In the genomic region with DNA sequence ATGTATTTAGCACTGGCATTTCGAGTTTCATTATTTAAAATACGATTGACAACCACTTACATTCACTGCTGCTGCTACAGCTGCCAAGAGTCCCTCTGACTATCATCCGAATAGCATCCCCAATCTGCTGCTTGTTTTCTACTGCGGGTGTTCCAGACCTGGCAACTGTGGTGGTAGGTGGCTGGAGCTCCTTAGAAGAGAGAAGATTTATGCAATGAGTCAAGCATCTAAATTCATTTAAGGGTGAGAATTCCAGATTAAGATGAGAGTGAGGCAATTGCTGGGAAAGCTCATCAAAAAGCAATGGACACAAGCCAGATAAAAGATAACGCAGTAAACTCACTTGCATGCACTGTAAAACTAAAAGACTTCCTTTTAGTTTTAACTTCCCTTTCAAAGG, we compare ENCODE assay signal across 14 cellular contexts. TPM values are rescaled to one million over a fixed set of nuclear protein-coding genes. Genes with fewer than 3 reads are reported as not detected.
DNase-seq lines count a peak whose midpoint lies in the region; ATAC-seq and TF ChIP-seq lines count a peak whose summit lies in the region.
"Had no signal": no experiment of that assay in that cellular context is flagged by ENCODE, and none has a peak within 500 bp of the region (broad histone marks: within the 10 kb centered on the region; RNA-seq: fewer than 3 reads in every experiment).

No MANE protein-coding gene starts in this region.

- DNase-seq in activated CD4-positive, alpha-beta T cell treated with anti-CD3 and anti-CD28 coated beads, Interleukin-2, amount 10 ng/mL, durations not matched to agents 24 days and 14 days, result peak; percentile 46
- no peak for DNase-seq in activated CD4-positive, alpha-beta T cell treated with anti-CD3 and anti-CD28 coated beads, Interleukin-2, amount 50 U/mL, for 4 hours
- DNase-seq in endothelial cell (ENCODE audit: low spot score) (no peak), upper lobe of right lung (no peak), NCI-H524 (lab: John Stamatoyannopoulos, UW) (no peak), T-helper 1 cell (no peak)
- DNase-seq: 8988T; activated naive CD8-positive, alpha-beta T cell treated with anti-CD3 and anti-CD28 coated beads, Interleukin-2, amount 10 ng/mL, durations not matched to agents 7 days and 5 days; H9; KG1; stimulated activated CD4-positive, alpha-beta T cell treated with anti-CD3 and anti-CD28 coated beads, Interleukin-4, amount 100 ng/mL, for 4 hours had no signal

- H3K27ac Mint-ChIP-seq in activated CD4-positive, alpha-beta T cell treated with anti-CD3 and anti-CD28 coated beads, Interleukin-2, amount 10 ng/mL, durations not matched to agents 24 days and 14 days, result no peak overlapping the region
- peak overlapping the region; percentile 82 for H3K27ac Mint-ChIP-seq in endothelial cell (ENCODE audit: unreplicated experiment)
- H3K27ac Mint-ChIP-seq: activated naive CD8-positive, alpha-beta T cell treated with anti-CD3 and anti-CD28 coated beads, Interleukin-2, amount 10 ng/mL, durations not matched to agents 7 days and 5 days; natural killer cell treated with Interleukin-12 subunit alpha and Interleukin-12 subunit beta and Interleukin-15 and Interleukin-18, amount 100 ng/mL, for 72 hours had no signal

- no peaks in the 10 kb centered on the region for H3K9me3 ChIP-seq in muscle layer of duodenum (ENCODE audit: control insufficient read depth in 1 of 2, low read length in 2 of 2)
- no peaks in the 10 kb centered on the region for H3K9me3 ChIP-seq in upper lobe of right lung

- H3K36me3 ChIP-seq in muscle layer of duodenum (ENCODE audit: control insufficient read depth in 1 of 2, insufficient read depth in 2 of 2, low read length in 2 of 2), result peaks cover 31 to 38% of the 10 kb centered on the region in 2 donors
- H3K36me3 ChIP-seq in upper lobe of right lung, result peaks cover 46% of the 10 kb centered on the region

- ATAC-seq in upper lobe of right lung, result no peak
- no peak for ATAC-seq in HG03354 (IDR thresholded peaks at IDR 0.05; ENCODE audit: poor library complexity, severe bottlenecking, unreplicated experiment)
- ATAC-seq: natural killer cell treated with Interleukin-12 subunit alpha and Interleukin-12 subunit beta and Interleukin-15 and Interleukin-18, amount 100 ng/mL, for 72 hours had no signal

- peaks cover 14% of the 10 kb centered on the region for H3K36me3 Mint-ChIP-seq in activated CD4-positive, alpha-beta T cell treated with anti-CD3 and anti-CD28 coated beads, Interleukin-2, amount 10 ng/mL, durations not matched to agents 24 days and 14 days (ENCODE audit: low read depth)
- peaks cover 76% of the 10 kb centered on the region for H3K36me3 Mint-ChIP-seq in endothelial cell (ENCODE audit: low read depth, unreplicated experiment)

- intact Hi-C loops in activated CD4-positive, alpha-beta T cell treated with anti-CD3 and anti-CD28 coated beads, Interleukin-2, amount 10 ng/mL, durations not matched to agents 24 days and 14 days (cut with micrococcal nuclease), result no loop called here
- intact Hi-C loops in upper lobe of right lung (cut with DNase I), result loop anchor here (5.0 kb wide), 1 partner anchor 569 kb away; no protein-coding TSS in a partner anchor

- H3K27me3 Mint-ChIP-seq in activated CD4-positive, alpha-beta T cell treated with anti-CD3 and anti-CD28 coated beads, Interleukin-2, amount 10 ng/mL, durations not matched to agents 24 days and 14 days, result peaks cover 24% of the 10 kb centered on the region
- no peaks in the 10 kb centered on the region for H3K27me3 Mint-ChIP-seq in endothelial cell (ENCODE audit: unreplicated experiment)

- peaks cover 3 to 15% of the 10 kb centered on the region in 2 donors for H3K4me1 ChIP-seq in muscle layer of duodenum (ENCODE audit: control insufficient read depth in 1 of 2, insufficient read depth in 2 of 2, low read length in 2 of 2)
- peaks cover 9% of the 10 kb centered on the region for H3K4me1 ChIP-seq in upper lobe of right lung

- peaks cover 12% of the 10 kb centered on the region for H3K4me1 Mint-ChIP-seq in activated CD4-positive, alpha-beta T cell treated with anti-CD3 and anti-CD28 coated beads, Interleukin-2, amount 10 ng/mL, durations not matched to agents 24 days and 14 days
- H3K4me1 Mint-ChIP-seq in endothelial cell (ENCODE audit: unreplicated experiment), result peaks cover 52% of the 10 kb centered on the region

- no peaks in the 10 kb centered on the region for H3K9me3 Mint-ChIP-seq in activated CD4-positive, alpha-beta T cell treated with anti-CD3 and anti-CD28 coated beads, Interleukin-2, amount 10 ng/mL, durations not matched to agents 24 days and 14 days
- H3K9me3 Mint-ChIP-seq in endothelial cell (ENCODE audit: unreplicated experiment), result no peaks in the 10 kb centered on the region
- H3K9me3 Mint-ChIP-seq: activated naive CD8-positive, alpha-beta T cell treated with anti-CD3 and anti-CD28 coated beads, Interleukin-2, amount 10 ng/mL, durations not matched to agents 7 days and 5 days; H9; natural killer cell treated with Interleukin-12 subunit alpha and Interleukin-12 subunit beta and Interleukin-15 and Interleukin-18, amount 100 ng/mL, for 72 hours had no signal

- H3K4me3 Mint-ChIP-seq in activated CD4-positive, alpha-beta T cell treated with anti-CD3 and anti-CD28 coated beads, Interleukin-2, amount 10 ng/mL, durations not matched to agents 24 days and 14 days, result no peak overlapping the region
- H3K4me3 Mint-ChIP-seq in endothelial cell (ENCODE audit: unreplicated experiment), result peak overlapping the region; percentile 100
- H3K4me3 Mint-ChIP-seq: activated naive CD8-positive, alpha-beta T cell treated with anti-CD3 and anti-CD28 coated beads, Interleukin-2, amount 10 ng/mL, durations not matched to agents 7 days and 5 days; H9; natural killer cell treated with Interleukin-12 subunit alpha and Interleukin-12 subunit beta and Interleukin-15 and Interleukin-18, amount 100 ng/mL, for 72 hours had no signal

- peak overlapping the region; percentile 1 for H3K27ac ChIP-seq in muscle layer of duodenum (ENCODE audit: low read length)
- no peak overlapping the region for H3K27ac ChIP-seq in upper lobe of right lung

- TF ChIP-seq CTCF in endothelial cell (IDR thresholded peaks at IDR 0.05; ENCODE audit: unreplicated experiment) (no peak), upper lobe of right lung (IDR thresholded peaks at IDR 0.05) (no peak)

- H3K27me3 ChIP-seq in muscle layer of duodenum (ENCODE audit: low read depth, low read length) (no peaks in the 10 kb centered on the region), upper lobe of right lung (no peaks in the 10 kb centered on the region)

- peak overlapping the region; percentile 87 to 91 for H3K4me3 ChIP-seq in muscle layer of duodenum (ENCODE audit: low read depth in 1 of 2, low read length in 2 of 2)
- peak overlapping the region; percentile 80 for H3K4me3 ChIP-seq in upper lobe of right lung

RNA-seq across cellular contexts. Expression of a gene that starts 3.9 kb away (rescaled TPM):
- 25.6 and 30.1 TPM in 2 replicates for total RNA-seq in activated CD4-positive, alpha-beta T cell treated with anti-CD3 and anti-CD28 coated beads, Interleukin-2, amount 10 ng/mL, durations not matched to agents 24 days and 14 days
- total RNA-seq in endothelial cell (ENCODE audit: unreplicated experiment) (572 TPM), upper lobe of right lung (41.1 TPM)

RNA-seq across cellular contexts. Expression of a gene that starts 35.3 kb away (rescaled TPM):
- not detected in 2 replicates for total RNA-seq in activated CD4-positive, alpha-beta T cell treated with anti-CD3 and anti-CD28 coated beads, Interleukin-2, amount 10 ng/mL, durations not matched to agents 24 days and 14 days
- total RNA-seq in endothelial cell (ENCODE audit: unreplicated experiment) (1.4 TPM), upper lobe of right lung (5.2 TPM)
- total RNA-seq: H9 had no signal

Comparison
In these comparisons a context has a peak if more than half of its experiments do, and no peak if none do; other contexts are left out.
1. RNA of a gene that starts 3.9 kb away (total RNA-seq): 572 TPM in endothelial cell (single experiment); 41.1 TPM in upper lobe of right lung (single experiment) and 25.6 to 30.1 TPM in activated CD4-positive, alpha-beta T cell treated with anti-CD3 and anti-CD28 coated beads, Interleukin-2, amount 10 ng/mL, durations not matched to agents 24 days and 14 days; every median in the first group is over 10 times any median in the second.